In genomic region chr6:157981395-157982296, GRCh38 we compare ENCODE assay signal across 1 cellular context.
TF ChIP-seq lines count a peak whose summit lies in the region.

SYNJ2 (plus strand) TSS chr6:157981863; CDS start chr6:157981962, 99 bp downstream.

TF ChIP-seq in HEK293, 187 proteins besides CTCF, POLR2A, EP300 and RAD21 (continued from another document):
- TF ChIP-seq PRDM10 (tag by site-specific recombination; IDR thresholded peaks at IDR 0.05) (peak; percentile 28; the same call in 1 of the 2 replicates), SETDB1 (IDR thresholded peaks at IDR 0.05; ENCODE audit: insufficient read length, low read length) (no peak), SCRT2 (tag by site-specific recombination; IDR thresholded peaks at IDR 0.05) (no peak), ZBTB17 (tag by site-specific recombination; IDR thresholded peaks at IDR 0.05) (no peak), ZNF558 (tag by site-specific recombination; IDR thresholded peaks at IDR 0.05) (no peak), ZNF19 (tag by site-specific recombination; IDR thresholded peaks at IDR 0.05; ENCODE audit: low read depth) (no peak), OSR2 (tag by site-specific recombination; IDR thresholded peaks at IDR 0.05) (no peak), ZNF292 (tag by site-specific recombination; IDR thresholded peaks at IDR 0.05; ENCODE audit: borderline replicate concordance, low read depth) (no peak), ZNF600 (tag by site-specific recombination; IDR thresholded peaks at IDR 0.05) (no peak), ZNF677 (tag by site-specific recombination; IDR thresholded peaks at IDR 0.05) (no peak), ZFP41 (tag by site-specific recombination; IDR thresholded peaks at IDR 0.05; ENCODE audit: borderline replicate concordance) (no peak), EGR2 (tag by site-specific recombination; IDR thresholded peaks at IDR 0.05; ENCODE audit: low read depth) (0 out of 2 replicates have a peak, but pooled peaks have one; percentile 17), ZXDB (tag by site-specific recombination; IDR thresholded peaks at IDR 0.05) (no peak), ZSCAN16 (tag by site-specific recombination; IDR thresholded peaks at IDR 0.05) (no peak), ZNF521 (tag by site-specific recombination; IDR thresholded peaks at IDR 0.05) (no peak), ZBTB20 (tag by site-specific recombination; IDR thresholded peaks at IDR 0.05) (0 out of 2 replicates have a peak, but pooled peaks have one; percentile 23), ZNF645 (tag by site-specific recombination; IDR thresholded peaks at IDR 0.05) (no peak), ZBTB21 (tag by site-specific recombination; IDR thresholded peaks at IDR 0.05) (no peak), ZNF585B (tag by site-specific recombination; IDR thresholded peaks at IDR 0.05) (no peak), ZNF488 (tag by site-specific recombination; IDR thresholded peaks at IDR 0.05) (no peak), ZNF174 (tag by site-specific recombination; IDR thresholded peaks at IDR 0.05) (no peak), ELK4 (IDR thresholded peaks at IDR 0.05; ENCODE audit: borderline replicate concordance, low read depth, low read length) (no peak), ZNF354C (tag by site-specific recombination; IDR thresholded peaks at IDR 0.05; ENCODE audit: borderline replicate concordance, low read depth) (no peak), TCF7L2 (IDR thresholded peaks at IDR 0.05; ENCODE audit: borderline replicate concordance, low read depth, low read length) (no peak), ZNF138 (tag by site-specific recombination; IDR thresholded peaks at IDR 0.05; ENCODE audit: borderline replicate concordance) (no peak), ZNF404 (tag by site-specific recombination; IDR thresholded peaks at IDR 0.05) (no peak), ZBTB48 (tag by site-specific recombination; IDR thresholded peaks at IDR 0.05) (no peak; the same call in 1 of the 2 replicates), ZNF311 (tag by site-specific recombination; IDR thresholded peaks at IDR 0.05; ENCODE audit: borderline replicate concordance) (no peak), ZNF433 (tag by site-specific recombination; IDR thresholded peaks at IDR 0.05; ENCODE audit: low read depth) (no peak), YY1 (tag by site-specific recombination; IDR thresholded peaks at IDR 0.05) (0 out of 2 replicates have a peak, but pooled peaks have one; percentile 30), BCL6B (tag by site-specific recombination; IDR thresholded peaks at IDR 0.05) (no peak), ZSCAN23 (tag by site-specific recombination; IDR thresholded peaks at IDR 0.05) (no peak), ZFHX2 (tag by site-specific recombination; conservative IDR thresholded peaks at IDR 0.05) (peak; percentile 57), OVOL3 (tag by site-specific recombination; IDR thresholded peaks at IDR 0.05) (no peak), ZNF2 (tag by site-specific recombination; IDR thresholded peaks at IDR 0.05) (no peak), ZNF223 (tag by site-specific recombination; IDR thresholded peaks at IDR 0.05) (no peak), ZNF341 (tag by site-specific recombination; IDR thresholded peaks at IDR 0.05; ENCODE audit: low read depth) (peak; percentile 80), AEBP2 (tag by site-specific recombination; IDR thresholded peaks at IDR 0.05; ENCODE audit: borderline replicate concordance) (no peak), ZNF366 (tag by site-specific recombination; conservative IDR thresholded peaks at IDR 0.05) (no peak), ZNF629 (tag by site-specific recombination; IDR thresholded peaks at IDR 0.05) (no peak), ZNF140 (tag by site-specific recombination; IDR thresholded peaks at IDR 0.05) (no peak), ZNF791 (tag by site-specific recombination; IDR thresholded peaks at IDR 0.05) (0 out of 2 replicates have a peak, but pooled peaks have one; percentile 21), ZNF37A (tag by site-specific recombination; IDR thresholded peaks at IDR 0.05) (no peak), GLI2 (tag by site-specific recombination; IDR thresholded peaks at IDR 0.05; ENCODE audit: borderline replicate concordance, low read depth) (no peak), ZNF707 (tag by site-specific recombination; IDR thresholded peaks at IDR 0.05) (no peak), ZNF335 (tag by site-specific recombination; conservative IDR thresholded peaks at IDR 0.05) (peak; percentile 64; the same call in 1 of the 2 replicates), ZNF148 (tag by site-specific recombination; IDR thresholded peaks at IDR 0.05; ENCODE audit: borderline replicate concordance) (no peak), REST (tag by site-specific recombination; IDR thresholded peaks at IDR 0.05) (peak; percentile 74), WT1 (tag by site-specific recombination; IDR thresholded peaks at IDR 0.05) (peak; percentile 76; the same call in 1 of the 2 replicates), ZFP69B (tag by site-specific recombination; IDR thresholded peaks at IDR 0.05) (no peak), ZNF571 (tag by site-specific recombination; IDR thresholded peaks at IDR 0.05) (no peak), ZNF16 (tag by site-specific recombination; IDR thresholded peaks at IDR 0.05; ENCODE audit: low read depth) (no peak), GFI1B (tag by site-specific recombination; IDR thresholded peaks at IDR 0.05) (no peak), ZNF274 (IDR thresholded peaks at IDR 0.05; ENCODE audit: low read length) (no peak), ZNF274 (tag by site-specific recombination; IDR thresholded peaks at IDR 0.05; ENCODE audit: borderline replicate concordance) (no peak)
